9 cellular contexts compared by ENCODE assay signal in the genomic region with DNA sequence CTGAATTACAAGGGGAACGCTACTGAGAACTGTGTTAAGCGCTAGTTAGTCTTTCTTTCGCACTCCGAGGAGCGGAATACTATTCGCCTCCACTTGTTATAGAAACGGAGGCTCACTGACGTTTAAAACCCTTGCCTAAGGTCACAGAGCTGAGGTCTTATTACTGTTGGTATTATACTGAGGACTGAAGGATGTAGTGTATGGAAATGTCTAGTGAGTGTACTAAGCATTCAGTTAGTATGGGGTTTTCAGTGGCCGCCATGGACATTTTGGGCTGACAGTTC. TPM values are rescaled to one million over a fixed set of nuclear protein-coding genes. Genes with fewer than 3 reads are reported as not detected.
DNase-seq lines count a peak whose midpoint lies in the region; ATAC-seq and TF ChIP-seq lines count a peak whose summit lies in the region.
"Had no signal": no experiment of that assay in that cellular context is flagged by ENCODE, and none has a peak within 500 bp of the region (broad histone marks: within the 10 kb centered on the region; RNA-seq: fewer than 3 reads in every experiment).

No MANE protein-coding gene starts in this region.

- no peaks in the 10 kb centered on the region for H3K9me3 Mint-ChIP-seq in activated CD4-positive, alpha-beta T cell treated with anti-CD3 and anti-CD28 coated beads, Interleukin-2, amount 10 ng/mL, durations not matched to agents 24 days and 14 days
- H3K9me3 Mint-ChIP-seq in activated T-helper 2 cell treated with anti-CD3 and anti-CD28 coated beads, Interferon-gamma antibody, Interleukin-2, Interleukin-4, amounts not matched to agents 10 μg/mL and 5 μg/mL and 100 μg/mL, durations not matched to agents 14 hours and 24 hours and 36 hours: no peaks in the 10 kb centered on the region

- TF ChIP-seq POLR2A in prostate gland (IDR thresholded peaks at IDR 0.05): no peak

- H3K4me3 Mint-ChIP-seq in activated CD4-positive, alpha-beta T cell treated with anti-CD3 and anti-CD28 coated beads, Interleukin-2, amount 10 ng/mL, durations not matched to agents 24 days and 14 days: peak overlapping the region; percentile 97
- H3K4me3 Mint-ChIP-seq in activated T-helper 2 cell treated with anti-CD3 and anti-CD28 coated beads, Interferon-gamma antibody, Interleukin-2, Interleukin-4, amounts not matched to agents 10 μg/mL and 5 μg/mL and 100 μg/mL, durations not matched to agents 14 hours and 24 hours and 36 hours (ENCODE audit: low read depth): peak overlapping the region; percentile 96

- peak overlapping the region; percentile 82 to 89 (median 87) for H3K9ac ChIP-seq in subcutaneous abdominal adipose tissue (ENCODE audit: low read length in 5 of 5)

- 93% methylated on average over 9 of the region's 9 CpGs for WGBS in prostate gland

- H3K4me3 ChIP-seq in subcutaneous abdominal adipose tissue (ENCODE audit: low read depth in 1 of 5, low read length in 5 of 5): peak overlapping the region; percentile 76 to 93 (median 83)
- peak overlapping the region in 1 of 2 donors; percentile 78 for H3K4me3 ChIP-seq in prostate gland
- H3K4me3 ChIP-seq in left lung: peak overlapping the region in 1 of 2 donors; percentile 76

- no peak for DNase-seq in activated CD4-positive, alpha-beta T cell treated with anti-CD3 and anti-CD28 coated beads, Interleukin-2, amount 10 ng/mL, durations not matched to agents 24 days and 14 days
- no peak for DNase-seq in activated CD4-positive, alpha-beta T cell treated with anti-CD3 and anti-CD28 coated beads for 4 hours
- DNase-seq in activated T-helper 2 cell treated with anti-CD3 and anti-CD28 coated beads, Interferon-gamma antibody, Interleukin-2, Interleukin-4, amounts not matched to agents 10 μg/mL and 5 μg/mL and 100 μg/mL, durations not matched to agents 14 hours and 24 hours and 36 hours (ENCODE audit: low spot score): no peak
- DNase-seq in left colon: no peak
- no peak for DNase-seq in prostate gland (ENCODE audit: low spot score)
- DNase-seq in left lung: no peak
- DNase-seq in GM13977 (ENCODE audit: low spot score): no peak
- DNase-seq: AML-193 had no signal

- in situ Hi-C loops in GM13977 (cut with MboI; ENCODE audit: low pct_unique_long_range_greater_than_20kb, low sequenced_read_pairs, unreplicated experiment): no loop called here

- H3K36me3 Mint-ChIP-seq in activated CD4-positive, alpha-beta T cell treated with anti-CD3 and anti-CD28 coated beads, Interleukin-2, amount 10 ng/mL, durations not matched to agents 24 days and 14 days (ENCODE audit: low read depth): peaks cover 33% of the 10 kb centered on the region
- peaks cover 39% of the 10 kb centered on the region for H3K36me3 Mint-ChIP-seq in activated T-helper 2 cell treated with anti-CD3 and anti-CD28 coated beads, Interferon-gamma antibody, Interleukin-2, Interleukin-4, amounts not matched to agents 10 μg/mL and 5 μg/mL and 100 μg/mL, durations not matched to agents 14 hours and 24 hours and 36 hours (ENCODE audit: low read depth)

- H3K36me3 ChIP-seq in subcutaneous abdominal adipose tissue (ENCODE audit: control insufficient read depth in 5 of 5, insufficient read depth in 5 of 5, low read length in 5 of 5) (peaks cover 0 to 49% (median 36%) of the 10 kb centered on the region in 5 donors), prostate gland (peaks cover 4% of the 10 kb centered on the region in 2 donors), left lung (peaks cover 0 to 62% of the 10 kb centered on the region in 2 donors)

- peaks cover 17% of the 10 kb centered on the region for H3K4me1 Mint-ChIP-seq in activated CD4-positive, alpha-beta T cell treated with anti-CD3 and anti-CD28 coated beads, Interleukin-2, amount 10 ng/mL, durations not matched to agents 24 days and 14 days
- H3K4me1 Mint-ChIP-seq in activated T-helper 2 cell treated with anti-CD3 and anti-CD28 coated beads, Interferon-gamma antibody, Interleukin-2, Interleukin-4, amounts not matched to agents 10 μg/mL and 5 μg/mL and 100 μg/mL, durations not matched to agents 14 hours and 24 hours and 36 hours (ENCODE audit: low read depth): peaks cover 18% of the 10 kb centered on the region

- peak overlapping the region; percentile 88 for H3K27ac Mint-ChIP-seq in activated CD4-positive, alpha-beta T cell treated with anti-CD3 and anti-CD28 coated beads, Interleukin-2, amount 10 ng/mL, durations not matched to agents 24 days and 14 days
- H3K27ac Mint-ChIP-seq in activated T-helper 2 cell treated with anti-CD3 and anti-CD28 coated beads, Interferon-gamma antibody, Interleukin-2, Interleukin-4, amounts not matched to agents 10 μg/mL and 5 μg/mL and 100 μg/mL, durations not matched to agents 14 hours and 24 hours and 36 hours: peak overlapping the region; percentile 79

- intact Hi-C loops in activated CD4-positive, alpha-beta T cell treated with anti-CD3 and anti-CD28 coated beads, Interleukin-2, amount 10 ng/mL, durations not matched to agents 24 days and 14 days (cut with micrococcal nuclease): loop anchor here (5.0 kb wide), 1 partner anchor 144 kb away; a partner anchor contains a TSS
- intact Hi-C loops in activated T-helper 2 cell treated with anti-CD3 and anti-CD28 coated beads, Interferon-gamma antibody, Interleukin-2, Interleukin-4, amounts not matched to agents 10 μg/mL and 5 μg/mL and 100 μg/mL, durations not matched to agents 14 hours and 24 hours and 36 hours (cut with micrococcal nuclease): loop anchor here (5.0 to 10.0 kb wide), 3 partner anchors 36 to 248 kb away; a partner anchor contains a TSS
- intact Hi-C loops in left colon (cut with DNase I, micrococcal nuclease): no loop called here
- intact Hi-C loops in prostate gland (cut with DNase I): loop anchor here (5.0 to 10.0 kb wide), 2 partner anchors 178 to 246 kb away; a partner anchor contains a TSS
- intact Hi-C loops in left lung (cut with DNase I): no loop called here

- H3K9me3 ChIP-seq in subcutaneous abdominal adipose tissue (ENCODE audit: control insufficient read depth in 5 of 5, low read length in 5 of 5) (no peaks in the 10 kb centered on the region), prostate gland (no peaks in the 10 kb centered on the region), left lung (no peaks in the 10 kb centered on the region)

- peak overlapping the region; percentile 88 for H3K27ac ChIP-seq in subcutaneous abdominal adipose tissue (ENCODE audit: low read depth, low read length)
- H3K27ac ChIP-seq in prostate gland: no peak overlapping the region
- peak overlapping the region in 1 of 2 donors; percentile 81 for H3K27ac ChIP-seq in left lung

- no peaks in the 10 kb centered on the region for H3K27me3 Mint-ChIP-seq in activated CD4-positive, alpha-beta T cell treated with anti-CD3 and anti-CD28 coated beads, Interleukin-2, amount 10 ng/mL, durations not matched to agents 24 days and 14 days
- no peaks in the 10 kb centered on the region for H3K27me3 Mint-ChIP-seq in activated T-helper 2 cell treated with anti-CD3 and anti-CD28 coated beads, Interferon-gamma antibody, Interleukin-2, Interleukin-4, amounts not matched to agents 10 μg/mL and 5 μg/mL and 100 μg/mL, durations not matched to agents 14 hours and 24 hours and 36 hours (ENCODE audit: low read depth)

- ATAC-seq in left colon (peak; percentile 23), left lung (no peak)

- H3K27me3 ChIP-seq in subcutaneous abdominal adipose tissue (ENCODE audit: control insufficient read depth in 5 of 5, insufficient read depth in 4 of 5, low read length in 5 of 5) (no peaks in the 10 kb centered on the region), prostate gland (replicated peaks; ENCODE audit: insufficient read depth) (no peaks in the 10 kb centered on the region), left lung (no peaks in the 10 kb centered on the region)

- H3K4me1 ChIP-seq in subcutaneous abdominal adipose tissue (ENCODE audit: control insufficient read depth in 5 of 5, insufficient read depth in 5 of 5, low read length in 5 of 5): peaks cover 3 to 45% (median 36%) of the 10 kb centered on the region in 5 donors
- H3K4me1 ChIP-seq in prostate gland (replicated peaks): no peaks in the 10 kb centered on the region
- peaks cover 7 to 31% of the 10 kb centered on the region in 2 donors for H3K4me1 ChIP-seq in left lung

- TF ChIP-seq CTCF in prostate gland (IDR thresholded peaks at IDR 0.05) (no peak), left lung (IDR thresholded peaks at IDR 0.05) (no peak), GM13977 (IDR thresholded peaks at IDR 0.05; ENCODE audit: extremely low read depth, insufficient read depth, missing control alignments) (no peak)

RNA-seq across cellular contexts. Expression of a gene that starts 0.8 kb away (rescaled TPM):
- 11.7 and 12.8 TPM in 2 replicates for total RNA-seq in activated CD4-positive, alpha-beta T cell treated with anti-CD3 and anti-CD28 coated beads, Interleukin-2, amount 10 ng/mL, durations not matched to agents 24 days and 14 days
- 16.4 and 16.6 TPM in 2 replicates for total RNA-seq in activated T-helper 2 cell treated with anti-CD3 and anti-CD28 coated beads, Interferon-gamma antibody, Interleukin-2, Interleukin-4, amounts not matched to agents 10 μg/mL and 5 μg/mL and 100 μg/mL, durations not matched to agents 14 hours and 24 hours and 36 hours
- total RNA-seq in left colon (100 to 1,000 TPM; 183 to 209 TPM), prostate gland (10 to 100 TPM; 29.4 to 36.0 TPM), left lung (10 to 100 TPM; 17.3 to 20.6 TPM)

RNA-seq across cellular contexts. Expression of a gene that starts 16.2 kb away (rescaled TPM):
- total RNA-seq in activated CD4-positive, alpha-beta T cell treated with anti-CD3 and anti-CD28 coated beads, Interleukin-2, amount 10 ng/mL, durations not matched to agents 24 days and 14 days: 25.5 and 26.2 TPM in 2 replicates
- total RNA-seq in activated T-helper 2 cell treated with anti-CD3 and anti-CD28 coated beads, Interferon-gamma antibody, Interleukin-2, Interleukin-4, amounts not matched to agents 10 μg/mL and 5 μg/mL and 100 μg/mL, durations not matched to agents 14 hours and 24 hours and 36 hours: 25.1 and 27.0 TPM in 2 replicates
- 10 to 100 TPM; 15.1 to 27.5 TPM for total RNA-seq in left colon
- total RNA-seq in prostate gland: 10 to 100 TPM; 26.0 to 41.9 TPM
- total RNA-seq in left lung: 10 to 100 TPM; 23.3 to 28.3 TPM

RNA-seq across cellular contexts. Expression of a gene that starts 39.5 kb away (rescaled TPM):
- total RNA-seq in activated CD4-positive, alpha-beta T cell treated with anti-CD3 and anti-CD28 coated beads, Interleukin-2, amount 10 ng/mL, durations not matched to agents 24 days and 14 days: 131 and 149 TPM in 2 replicates
- 136 and 142 TPM in 2 replicates for total RNA-seq in activated T-helper 2 cell treated with anti-CD3 and anti-CD28 coated beads, Interferon-gamma antibody, Interleukin-2, Interleukin-4, amounts not matched to agents 10 μg/mL and 5 μg/mL and 100 μg/mL, durations not matched to agents 14 hours and 24 hours and 36 hours
- 100 to 1,000 TPM; 271 to 278 TPM for total RNA-seq in left colon
- total RNA-seq in prostate gland: 100 to 1,000 TPM; 116 to 124 TPM
- total RNA-seq in left lung: 100 to 1,000 TPM; 178 to 180 TPM

Comparison
In these comparisons a context has a peak if more than half of its experiments do, and no peak if none do; other contexts are left out.
1. RNA of a gene that starts 0.8 kb away (total RNA-seq): 183 to 209 TPM in left colon; 29.4 to 36.0 TPM in prostate gland, 17.3 to 20.6 TPM in left lung, 16.4 to 16.6 TPM in activated T-helper 2 cell treated with anti-CD3 and anti-CD28 coated beads, Interferon-gamma antibody, Interleukin-2, Interleukin-4, amounts not matched to agents 10 μg/mL and 5 μg/mL and 100 μg/mL, durations not matched to agents 14 hours and 24 hours and 36 hours and 11.7 to 12.8 TPM in activated CD4-positive, alpha-beta T cell treated with anti-CD3 and anti-CD28 coated beads, Interleukin-2, amount 10 ng/mL, durations not matched to agents 24 days and 14 days; every median in the first group is over 4 times any median in the second.
2. intact Hi-C loops: an anchor here in activated CD4-positive, alpha-beta T cell treated with anti-CD3 and anti-CD28 coated beads, Interleukin-2, amount 10 ng/mL, durations not matched to agents 24 days and 14 days (5.0 kb wide), activated T-helper 2 cell treated with anti-CD3 and anti-CD28 coated beads, Interferon-gamma antibody, Interleukin-2, Interleukin-4, amounts not matched to agents 10 μg/mL and 5 μg/mL and 100 μg/mL, durations not matched to agents 14 hours and 24 hours and 36 hours (5.0 to 10.0 kb wide) and prostate gland (5.0 to 10.0 kb wide); none called in left colon and left lung.